In genomic region chr2:30231726-30232026, GRCh38 we compare ENCODE assay signal across 7 cellular contexts. TPM values are rescaled to one million over a fixed set of nuclear protein-coding genes. Genes with fewer than 3 reads are reported as not detected.
A peak's percentile ranks its signal among the peaks of the same experiment; 100 is the strongest.
DNase-seq lines count a peak whose midpoint lies in the region; ATAC-seq, FAIRE-seq and TF ChIP-seq lines count a peak whose summit lies in the region.

No MANE protein-coding gene starts in this region.

- ATAC-seq in GM19452 (IDR thresholded peaks at IDR 0.05; ENCODE audit: unreplicated experiment) = peak; percentile 9

- H3K4me3 ChIP-seq in HUES64 (ENCODE audit: low read length) (peak overlapping the region; percentile 79), adipocyte (ENCODE audit: low read length) (peak overlapping the region; percentile 84), kidney (ENCODE audit: low read length in 2 of 2) (peak overlapping the region; percentile 78 to 80), subcutaneous abdominal adipose tissue (ENCODE audit: low read depth in 1 of 5, low read length in 5 of 5) (peak overlapping the region in 4 of 5 donors; percentile 65 to 79 (median 70))

- H3K36me3 ChIP-seq in HUES64 (ENCODE audit: insufficient read depth, low read length) (peaks cover 12% of the 10 kb centered on the region), adipocyte (ENCODE audit: control insufficient read depth, insufficient read depth, low read length, severe bottlenecking) (peaks cover 21% of the 10 kb centered on the region), kidney (ENCODE audit: control insufficient read depth in 1 of 2, insufficient read depth in 2 of 2, low read length in 2 of 2) (peaks cover 0 to 4% of the 10 kb centered on the region in 2 donors), subcutaneous abdominal adipose tissue (ENCODE audit: control insufficient read depth in 5 of 5, insufficient read depth in 5 of 5, low read length in 5 of 5) (peaks cover 0 to 7% (median 0%) of the 10 kb centered on the region in 5 donors)

- no peak for FAIRE-seq in kidney (lab: Jason Lieb, UNC)

- H3K9ac ChIP-seq in HUES64 (ENCODE audit: low read depth, low read length) (peak overlapping the region; percentile 82), adipocyte (ENCODE audit: low read length) (peak overlapping the region; percentile 92), kidney (ENCODE audit: low read length in 2 of 2) (peak overlapping the region; percentile 66 to 79), subcutaneous abdominal adipose tissue (ENCODE audit: low read length in 5 of 5) (peak overlapping the region in 2 of 5 donors; percentile 56 to 66)

- TF ChIP-seq CTCF in kidney (IDR thresholded peaks at IDR 0.05; ENCODE audit: borderline replicate concordance, extremely low read depth, insufficient read depth) = no peak

- H3K4me1 ChIP-seq in HUES64 (ENCODE audit: insufficient read depth, low read length) = peaks cover 19% of the 10 kb centered on the region
- peaks cover 15% of the 10 kb centered on the region for H3K4me1 ChIP-seq in adipocyte (ENCODE audit: control insufficient read depth, insufficient read depth, low read length)
- peaks cover 0 to 20% of the 10 kb centered on the region in 2 donors for H3K4me1 ChIP-seq in kidney (ENCODE audit: control insufficient read depth in 1 of 2, insufficient read depth in 1 of 2, low read depth in 1 of 2, low read length in 2 of 2)
- H3K4me1 ChIP-seq in subcutaneous abdominal adipose tissue (ENCODE audit: control insufficient read depth in 5 of 5, insufficient read depth in 5 of 5, low read length in 5 of 5) = peaks cover 0 to 41% (median 37%) of the 10 kb centered on the region in 5 donors

- H3K27me3 ChIP-seq in HUES64 (ENCODE audit: insufficient read depth, low read length) = peaks cover 48% of the 10 kb centered on the region
- no peaks in the 10 kb centered on the region for H3K27me3 ChIP-seq in adipocyte (replicated peaks; ENCODE audit: control insufficient read depth, insufficient read depth, low read length)
- H3K27me3 ChIP-seq in subcutaneous abdominal adipose tissue (ENCODE audit: control insufficient read depth in 5 of 5, insufficient read depth in 4 of 5, low read length in 5 of 5) = peaks cover 0 to 10% (median 7%) of the 10 kb centered on the region in 5 donors

- DNase-seq in adipocyte (ENCODE audit: low read depth) (no peak), kidney (no peak), midbrain (lab: John Stamatoyannopoulos, UW) (no peak), HK-2 (ENCODE audit: unreplicated experiment) (no peak)

- H3K9me3 ChIP-seq in HUES64 (ENCODE audit: insufficient read depth, low read depth, low read length) (no peaks in the 10 kb centered on the region), adipocyte (ENCODE audit: control insufficient read depth, low read length) (peaks cover 5% of the 10 kb centered on the region), kidney (ENCODE audit: control insufficient read depth in 1 of 2, low read length in 2 of 2) (no peaks in the 10 kb centered on the region), subcutaneous abdominal adipose tissue (ENCODE audit: control insufficient read depth in 5 of 5, low read length in 5 of 5) (peaks cover 0 to 3% (median 0%) of the 10 kb centered on the region in 5 donors)

- peak overlapping the region; percentile 66; the same call in 1 of the 2 replicates for H3K27ac ChIP-seq in HUES64 (ENCODE audit: low read depth, low read length)
- peak overlapping the region; percentile 85 to 94 for H3K27ac ChIP-seq in kidney (ENCODE audit: low read depth in 2 of 2, low read length in 2 of 2)
- H3K27ac ChIP-seq in subcutaneous abdominal adipose tissue (ENCODE audit: low read depth, low read length) = peak overlapping the region; percentile 10

- under 1% methylated on average over 29 of the region's 29 CpGs for WGBS in HUES64

- intact Hi-C loops in kidney (cut with DNase I) = no loop called here

RNA-seq across cellular contexts. Expression of gene LBH, which starts 0.3 kb away (rescaled TPM):
- 16.6 TPM for polyA plus RNA-seq in HUES64 (2013, experiment 1 of 2)
- polyA plus RNA-seq in HUES64 (2013, experiment 2 of 2) = 18.7 TPM
- total RNA-seq in kidney = 81.9 TPM
- 27.2 TPM for polyA plus RNA-seq in kidney (ENCODE audit: insufficient read depth, low read depth, low replicate concordance)

Comparison
In these comparisons a context has a peak if more than half of its experiments do, and no peak if none do; other contexts are left out.
1. H3K27ac ChIP-seq: peak in every context shown above with its lines; median percentile 90 in kidney; 66 in HUES64; 10 in subcutaneous abdominal adipose tissue.